In genomic region chr6:145756170-145756662, GRCh38 we compare ENCODE assay signal across 8 cellular contexts. TPM values are rescaled to one million over a fixed set of nuclear protein-coding genes. Genes with fewer than 3 reads are reported as not detected.
DNase-seq lines count a peak whose midpoint lies in the region; ATAC-seq and TF ChIP-seq lines count a peak whose summit lies in the region.

No MANE protein-coding gene starts in this region.

- no peak overlapping the region for H4K91ac ChIP-seq in mesenchymal stem cell (ENCODE audit: low read length)

- no peak overlapping the region for H2BK15ac ChIP-seq in mesenchymal stem cell (ENCODE audit: low read depth, poor library complexity, severe bottlenecking)

- no peak for TF ChIP-seq CTCF in DND-41 (IDR thresholded peaks at IDR 0.05; ENCODE audit: borderline replicate concordance, extremely low read depth, low read length, poor library complexity, severe bottlenecking)
- TF ChIP-seq CTCF in NB4 (IDR thresholded peaks at IDR 0.05; ENCODE audit: low read depth, low read length) = no peak
- no peak for TF ChIP-seq CTCF in brain microvascular endothelial cell (IDR thresholded peaks at IDR 0.05; ENCODE audit: low read depth, low read length, missing control alignments)

- H3K27ac ChIP-seq in DND-41 (ENCODE audit: low read length) (no peak overlapping the region), brain microvascular endothelial cell (no peak overlapping the region), mesenchymal stem cell (ENCODE audit: low read length, poor library complexity, severe bottlenecking) (no peak overlapping the region)

- no peaks in the 10 kb centered on the region for H3K79me2 ChIP-seq in DND-41 (ENCODE audit: insufficient read depth, low read length)

- ATAC-seq in DND-41 (ENCODE audit: insufficient read depth, low read depth) (peak; percentile 75), HG03135 (IDR thresholded peaks at IDR 0.05; ENCODE audit: unreplicated experiment) (no peak), GM18873 (IDR thresholded peaks at IDR 0.05; ENCODE audit: low FRiP score, unreplicated experiment) (no peak), GM18505 (IDR thresholded peaks at IDR 0.05; ENCODE audit: unreplicated experiment) (no peak)

- no peaks in the 10 kb centered on the region for H4K20me1 ChIP-seq in DND-41 (ENCODE audit: insufficient read depth, low read length)

- H2AFZ ChIP-seq in DND-41 (ENCODE audit: low read depth, low read length) (no peak overlapping the region), mesenchymal stem cell (ENCODE audit: low read depth, low read length) (no peak overlapping the region)

- H3K14ac ChIP-seq in mesenchymal stem cell (ENCODE audit: low read length in 2 of 2) = no peak overlapping the region

- H2AK5ac ChIP-seq in mesenchymal stem cell (ENCODE audit: low read length, severe bottlenecking) = no peak overlapping the region

- TF ChIP-seq POLR2A in NB4 (IDR thresholded peaks at IDR 0.05; ENCODE audit: extremely low read depth, insufficient read length) = no peak
- TF ChIP-seq POLR2A in GM18505 (IDR thresholded peaks at IDR 0.05; ENCODE audit: borderline replicate concordance, extremely low read depth, insufficient read depth, insufficient read length) = no peak

- no peaks in the 10 kb centered on the region for H3K27me3 ChIP-seq in DND-41 (ENCODE audit: insufficient read depth, low read length, poor library complexity)
- H3K27me3 ChIP-seq in brain microvascular endothelial cell (replicated peaks) = no peaks in the 10 kb centered on the region
- no peaks in the 10 kb centered on the region for H3K27me3 ChIP-seq in mesenchymal stem cell (ENCODE audit: control insufficient read depth in 1 of 2, insufficient read depth in 1 of 2, low read length in 2 of 2)

- H2BK12ac ChIP-seq in mesenchymal stem cell (ENCODE audit: low read length in 2 of 2) = no peak overlapping the region

- H3K9ac ChIP-seq in DND-41 (ENCODE audit: low read depth, low read length) (no peak overlapping the region), mesenchymal stem cell (ENCODE audit: low read length) (no peak overlapping the region)

- no peak overlapping the region for H3K4ac ChIP-seq in mesenchymal stem cell (ENCODE audit: low read depth in 1 of 2, low read length in 2 of 2)

- DNase-seq in DND-41 = peak; percentile 51
- DNase-seq in NB4 (ENCODE audit: low read depth) = peak; percentile 75
- DNase-seq in brain microvascular endothelial cell = peak; percentile 95
- peak; percentile 90 for DNase-seq in mesenchymal stem cell
- no peak for DNase-seq in NCI-H2029 (lab: John Stamatoyannopoulos, UW)

- H2BK5ac ChIP-seq in mesenchymal stem cell (ENCODE audit: low read depth, low read length, poor library complexity, severe bottlenecking) = no peak overlapping the region

- H3K18ac ChIP-seq in mesenchymal stem cell (ENCODE audit: low read depth in 1 of 2, low read length in 2 of 2) = no peak overlapping the region

- in situ Hi-C loops in brain microvascular endothelial cell (cut with HindIII; ENCODE audit: low pct_ligation_motif_present, low sequenced_read_pairs) = no loop called here

- H3K9me3 ChIP-seq in DND-41 (ENCODE audit: insufficient read depth, low read length, severe bottlenecking) (no peaks in the 10 kb centered on the region), mesenchymal stem cell (ENCODE audit: control insufficient read depth, low read length) (no peaks in the 10 kb centered on the region)

- no peak overlapping the region for H3K4me2 ChIP-seq in DND-41 (ENCODE audit: insufficient read depth, low read length)
- H3K4me2 ChIP-seq in mesenchymal stem cell (ENCODE audit: low read length, poor library complexity, severe bottlenecking) = no peak overlapping the region

- no CpG with 5 or more reads among the region's 1 CpG for WGBS in mesenchymal stem cell

- H3K4me3 ChIP-seq in DND-41 (ENCODE audit: low read depth in 1 of 2, low read length in 2 of 2) (no peak overlapping the region), NB4 (ENCODE audit: low read depth, low read length) (no peak overlapping the region), brain microvascular endothelial cell (ENCODE audit: low read depth, low read length) (no peak overlapping the region), mesenchymal stem cell (ENCODE audit: insufficient read depth in 1 of 2, low read depth in 1 of 2, low read length in 2 of 2) (no peak overlapping the region)

- H2BK120ac ChIP-seq in mesenchymal stem cell (ENCODE audit: low read depth, low read length) = no peak overlapping the region

- no peaks in the 10 kb centered on the region for H3K79me1 ChIP-seq in mesenchymal stem cell (replicated peaks; ENCODE audit: low read length, poor library complexity, severe bottlenecking)

- H3K36me3 ChIP-seq in DND-41 (ENCODE audit: insufficient read depth, low read length) = no peaks in the 10 kb centered on the region
- no peaks in the 10 kb centered on the region for H3K36me3 ChIP-seq in brain microvascular endothelial cell (replicated peaks)
- H3K36me3 ChIP-seq in mesenchymal stem cell (ENCODE audit: control insufficient read depth in 1 of 2, insufficient read depth in 2 of 2, low read depth in 1 of 2, low read length in 2 of 2) = no peaks in the 10 kb centered on the region

- H3K4me1 ChIP-seq in DND-41 (ENCODE audit: insufficient read depth, low read length) = peaks cover 3% of the 10 kb centered on the region; the same call in 1 of the 2 replicates
- H3K4me1 ChIP-seq in mesenchymal stem cell (ENCODE audit: control insufficient read depth, insufficient read depth, low read depth, low read length) = no peaks in the 10 kb centered on the region

- H3K23ac ChIP-seq in mesenchymal stem cell (ENCODE audit: low read length in 2 of 2) = no peak overlapping the region

- H4K8ac ChIP-seq in mesenchymal stem cell (ENCODE audit: low read length) = no peak overlapping the region

RNA-seq across cellular contexts. Expression of gene EPM2A, which starts 20.9 kb away (rescaled TPM):
- polyA plus RNA-seq in mesenchymal stem cell (2013, experiment 1 of 2) = 2.3 TPM
- polyA plus RNA-seq in mesenchymal stem cell (2013, experiment 2 of 2) = 2.8 TPM

RNA-seq across cellular contexts. Expression of gene FBXO30, which starts 58.4 kb away (rescaled TPM):
- polyA plus RNA-seq in mesenchymal stem cell (2013, experiment 1 of 2) = 4.9 TPM
- polyA plus RNA-seq in mesenchymal stem cell (2013, experiment 2 of 2) = 5.1 TPM
